35 cellular contexts compared by ENCODE assay signal in the genomic region with DNA sequence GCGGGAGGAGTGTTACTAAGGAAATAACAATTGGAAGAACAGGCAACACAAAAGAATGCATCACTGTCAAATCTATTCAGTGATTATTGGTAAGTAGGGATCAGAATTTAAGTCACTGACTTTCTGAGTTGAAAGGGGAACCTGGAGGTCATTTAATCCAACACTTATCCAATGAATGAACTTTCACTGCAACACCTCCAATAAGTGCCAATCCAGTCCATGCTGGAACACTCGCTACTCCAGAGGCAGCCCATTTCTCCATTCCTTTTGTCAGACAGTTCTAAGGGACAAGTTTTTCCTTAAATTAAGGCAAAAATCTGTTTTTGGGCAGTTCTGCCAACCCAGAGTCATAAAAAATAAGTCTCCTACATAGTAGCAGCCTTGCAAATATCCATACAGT.
"Had no signal": no experiment of that assay in that cellular context is flagged by ENCODE, and none has a peak within 500 bp of the region (broad histone marks: within the 10 kb centered on the region; RNA-seq: fewer than 3 reads in every experiment).

No MANE protein-coding gene starts in this region.

- H3K4me3 Mint-ChIP-seq: activated B cell treated with CpG ODN at 0.5 μM for 24 hours; activated CD4-positive, alpha-beta memory T cell treated with anti-CD3 and anti-CD28 coated beads for 36 hours; activated CD4-positive, alpha-beta T cell treated with anti-CD3 and anti-CD28 coated beads, Interleukin-2, amount 10 ng/mL, durations not matched to agents 24 days and 14 days; activated CD8-positive, alpha-beta T cell treated with anti-CD3 and anti-CD28 coated beads for 36 hours; activated naive CD4-positive, alpha-beta T cell treated with anti-CD3 and anti-CD28 coated beads for 36 hours; activated naive CD8-positive, alpha-beta T cell treated with anti-CD3 and anti-CD28 coated beads for 36 hours; activated T-cell treated with anti-CD3 and anti-CD28 coated beads, Interleukin-2, amount 50 U/mL, for 4 hours; activated T-cell treated with anti-CD3 and anti-CD28 coated beads, Interleukin-2, amount 50 U/mL, for 72 hours; activated T-helper 1 cell treated with anti-CD3 and anti-CD28 coated beads, Interleukin-12 subunit alpha, Interleukin-12 subunit beta, Interleukin-2, Interleukin-4 antibody, amounts not matched to agents 30 ng/mL and 10 ng/mL and 1 ng/mL, durations not matched to agents 14 hours and 24 hours and 36 hours; activated T-helper 17 cell treated with anti-CD3 and anti-CD28 coated beads, Interleukin-2, amount 50 U/mL, for 72 hours; T-helper 2 cell treated with Interferon-gamma antibody and Interleukin-4, amounts not matched to agents 5 μg/mL and 100 μg/mL, for 36 hours had no signal

- H3K9me3 ChIP-seq: adrenal gland, body of pancreas, breast epithelium had no signal

- H3K9me3 Mint-ChIP-seq: activated B cell treated with CpG ODN at 0.5 μM for 24 hours; activated CD4-positive, alpha-beta memory T cell treated with anti-CD3 and anti-CD28 coated beads for 36 hours; activated CD4-positive, alpha-beta T cell treated with anti-CD3 and anti-CD28 coated beads, Interleukin-2, amount 10 ng/mL, durations not matched to agents 24 days and 14 days; activated CD8-positive, alpha-beta T cell treated with anti-CD3 and anti-CD28 coated beads for 36 hours; activated naive CD4-positive, alpha-beta T cell treated with anti-CD3 and anti-CD28 coated beads for 36 hours; activated naive CD4-positive, alpha-beta T cell treated with anti-CD3 and anti-CD28 coated beads, Interleukin-2, amount 50 U/mL, for 72 hours; activated naive CD8-positive, alpha-beta T cell treated with anti-CD3 and anti-CD28 coated beads for 36 hours; activated T-cell treated with anti-CD3 and anti-CD28 coated beads, Interleukin-2, amount 50 U/mL, for 4 hours; activated T-cell treated with anti-CD3 and anti-CD28 coated beads, Interleukin-2, amount 50 U/mL, for 72 hours; activated T-helper 1 cell treated with anti-CD3 and anti-CD28 coated beads, Interleukin-12 subunit alpha, Interleukin-12 subunit beta, Interleukin-2, Interleukin-4 antibody, amounts not matched to agents 30 ng/mL and 10 ng/mL and 1 ng/mL, durations not matched to agents 14 hours and 24 hours and 36 hours; activated T-helper 17 cell treated with anti-CD3 and anti-CD28 coated beads, Interleukin-2, amount 50 U/mL, for 72 hours; T-helper 2 cell treated with Interferon-gamma antibody and Interleukin-4, amounts not matched to agents 5 μg/mL and 100 μg/mL, for 36 hours had no signal

- H3K27me3 ChIP-seq: adrenal gland, body of pancreas, brain microvascular endothelial cell, breast epithelium had no signal

- H3K4me3 ChIP-seq: adrenal gland, body of pancreas, breast epithelium had no signal

- ATAC-seq: activated CD8-positive, alpha-beta T cell treated with anti-CD3 and anti-CD28 coated beads for 36 hours; activated naive CD4-positive, alpha-beta T cell treated with anti-CD3 and anti-CD28 coated beads, Interleukin-2, amount 50 U/mL, for 72 hours; activated T-cell treated with anti-CD3 and anti-CD28 coated beads, Interleukin-2, amount 50 U/mL, for 4 hours; activated T-cell treated with anti-CD3 and anti-CD28 coated beads, Interleukin-2, amount 50 U/mL, for 72 hours; activated T-helper 17 cell treated with anti-CD3 and anti-CD28 coated beads, Interleukin-2, amount 50 U/mL, for 72 hours; body of pancreas had no signal

- H3K27ac Mint-ChIP-seq: activated B cell treated with CpG ODN at 0.5 μM for 24 hours; activated CD4-positive, alpha-beta memory T cell treated with anti-CD3 and anti-CD28 coated beads for 36 hours; activated CD4-positive, alpha-beta T cell treated with anti-CD3 and anti-CD28 coated beads, Interleukin-2, amount 10 ng/mL, durations not matched to agents 24 days and 14 days; activated CD8-positive, alpha-beta T cell treated with anti-CD3 and anti-CD28 coated beads for 36 hours; activated naive CD4-positive, alpha-beta T cell treated with anti-CD3 and anti-CD28 coated beads for 36 hours; activated naive CD4-positive, alpha-beta T cell treated with anti-CD3 and anti-CD28 coated beads, Interleukin-2, amount 50 U/mL, for 72 hours; activated naive CD8-positive, alpha-beta T cell treated with anti-CD3 and anti-CD28 coated beads for 36 hours; activated T-helper 1 cell treated with anti-CD3 and anti-CD28 coated beads, Interleukin-12 subunit alpha, Interleukin-12 subunit beta, Interleukin-2, Interleukin-4 antibody, amounts not matched to agents 30 ng/mL and 10 ng/mL and 1 ng/mL, durations not matched to agents 14 hours and 24 hours and 36 hours; activated T-helper 17 cell treated with anti-CD3 and anti-CD28 coated beads, Interleukin-2, amount 50 U/mL, for 72 hours; T-helper 2 cell treated with Interferon-gamma antibody and Interleukin-4, amounts not matched to agents 5 μg/mL and 100 μg/mL, for 36 hours had no signal

- H3K27ac ChIP-seq: adrenal gland, body of pancreas, brain microvascular endothelial cell, breast epithelium, VCaP had no signal

- H3K4me1 Mint-ChIP-seq: activated B cell treated with CpG ODN at 0.5 μM for 24 hours; activated naive CD8-positive, alpha-beta T cell treated with anti-CD3 and anti-CD28 coated beads for 36 hours; activated T-helper 17 cell treated with anti-CD3 and anti-CD28 coated beads, Interleukin-2, amount 50 U/mL, for 72 hours had no signal

- H3K4me1 ChIP-seq: breast epithelium had no signal

- H3K36me3 ChIP-seq: breast epithelium had no signal

- DNase-seq: activated B cell treated with CpG ODN at 0.5 μM for 24 hours; activated CD4-positive, alpha-beta memory T cell treated with anti-CD3 and anti-CD28 coated beads for 36 hours; activated CD4-positive, alpha-beta T cell treated with anti-CD3 and anti-CD28 coated beads for 4 hours; activated CD4-positive, alpha-beta T cell treated with anti-CD3 and anti-CD28 coated beads, Interleukin-2, amount 10 ng/mL, durations not matched to agents 24 days and 14 days; activated CD4-positive, alpha-beta T cell treated with anti-CD3 and anti-CD28 coated beads, Interleukin-2, amount 50 U/mL, for 1 hour; activated CD4-positive, alpha-beta T cell treated with anti-CD3 and anti-CD28 coated beads, Interleukin-2, amount 50 U/mL, for 4 hours; activated CD4-positive, CD25-positive, alpha-beta regulatory T cell treated with anti-CD3 and anti-CD28 coated beads, Interleukin-2, amount 50 U/mL, for 72 hours; activated CD8-positive, alpha-beta memory T cell treated with anti-CD3 and anti-CD28 coated beads, Interleukin-2, amount 50 U/mL, for 4 hours; activated CD8-positive, alpha-beta T cell treated with anti-CD3 and anti-CD28 coated beads for 36 hours; activated effector memory CD4-positive, alpha-beta T cell treated with anti-CD3 and anti-CD28 coated beads, Interleukin-2, amount 50 U/mL, for 16 hours; activated gamma-delta T cell treated with Interleukin-2 at 50 U/mL for 16 hours; activated naive CD4-positive, alpha-beta T cell; activated naive CD4-positive, alpha-beta T cell treated with anti-CD3 and anti-CD28 coated beads for 36 hours; activated naive CD4-positive, alpha-beta T cell treated with anti-CD3 and anti-CD28 coated beads, Interleukin-2, amount 50 U/mL, for 16 hours; activated naive CD8-positive, alpha-beta T cell treated with anti-CD3 and anti-CD28 coated beads for 36 hours; activated T-cell treated with anti-CD3 and anti-CD28 coated beads for 4 hours; activated T-cell treated with anti-CD3 and anti-CD28 coated beads, Interleukin-2, amount 50 U/mL, for 1 hour; activated T-cell treated with anti-CD3 and anti-CD28 coated beads, Interleukin-2, amount 50 U/mL, for 4 hours; activated T-cell treated with anti-CD3 and anti-CD28 coated beads, Interleukin-2, amount 50 U/mL, for 72 hours; adrenal gland; amniotic stem cell; aorta; body of pancreas; brain microvascular endothelial cell; central memory CD4-positive, alpha-beta T cell; T-helper 2 cell; T-helper 9 cell had no signal

- H3K27me3 Mint-ChIP-seq: activated B cell treated with CpG ODN at 0.5 μM for 24 hours; activated CD4-positive, alpha-beta memory T cell treated with anti-CD3 and anti-CD28 coated beads for 36 hours; activated CD4-positive, alpha-beta T cell treated with anti-CD3 and anti-CD28 coated beads, Interleukin-2, amount 10 ng/mL, durations not matched to agents 24 days and 14 days; activated CD8-positive, alpha-beta T cell treated with anti-CD3 and anti-CD28 coated beads for 36 hours; activated naive CD8-positive, alpha-beta T cell treated with anti-CD3 and anti-CD28 coated beads for 36 hours; activated T-helper 17 cell treated with anti-CD3 and anti-CD28 coated beads, Interleukin-2, amount 50 U/mL, for 72 hours had no signal

- FAIRE-seq: astrocyte, TTC549 had no signal
